15 cellular contexts compared by ENCODE assay signal in the genomic region with DNA sequence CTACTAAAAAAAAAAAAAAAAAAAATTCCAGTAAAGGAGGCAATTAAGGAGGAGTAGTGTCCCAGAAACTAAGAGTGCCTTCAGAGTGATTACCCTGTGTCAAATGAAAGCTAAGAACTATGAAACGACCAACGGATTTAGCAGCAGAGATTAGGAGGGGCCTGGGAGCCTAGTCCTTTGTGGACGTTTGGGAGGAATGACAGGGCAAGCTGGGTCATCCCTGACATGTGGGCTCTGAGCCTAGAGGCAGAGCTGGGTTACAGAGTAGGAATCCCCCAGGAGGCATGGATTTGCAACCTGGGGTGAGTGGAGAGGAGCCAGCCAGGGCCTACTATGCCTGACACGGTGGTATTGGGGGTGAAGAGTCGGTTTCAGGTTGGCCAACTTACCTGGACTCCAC. TPM values are rescaled to one million over a fixed set of nuclear protein-coding genes. Genes with fewer than 3 reads are reported as not detected.
"Had no signal": no experiment of that assay in that cellular context is flagged by ENCODE, and none has a peak within 500 bp of the region (broad histone marks: within the 10 kb centered on the region; RNA-seq: fewer than 3 reads in every experiment).

No MANE protein-coding gene starts in this region.

- H3K27ac ChIP-seq: adrenal gland, body of pancreas, esophagus muscularis mucosa, foreskin keratinocyte, gastrocnemius medialis had no signal

- DNase-seq: cortex of kidney had no signal

- H3K9me3 Mint-ChIP-seq: activated B cell treated with CpG ODN at 0.5 μM for 24 hours; activated CD8-positive, alpha-beta T cell treated with anti-CD3 and anti-CD28 coated beads for 36 hours; activated T-cell treated with anti-CD3 and anti-CD28 coated beads, Interleukin-2, amount 50 U/mL, for 4 hours; activated T-helper 17 cell treated with anti-CD3 and anti-CD28 coated beads, Interleukin-2, amount 50 U/mL, for 72 hours; effector memory CD8-positive, alpha-beta T cell; T-cell; T-helper 1 cell treated with Interleukin-12 subunit alpha and Interleukin-12 subunit beta and Interleukin-4 antibody, amounts not matched to agents 30 μg/mL and 1 μg/mL, for 36 hours had no signal

- H3K4me3 ChIP-seq: adrenal gland, body of pancreas, esophagus muscularis mucosa, gastrocnemius medialis had no signal

- H3K4me1 ChIP-seq: foreskin keratinocyte had no signal

- H3K36me3 ChIP-seq: gastrocnemius medialis had no signal

- H3K27ac Mint-ChIP-seq: activated B cell treated with CpG ODN at 0.5 μM for 24 hours; activated CD8-positive, alpha-beta T cell treated with anti-CD3 and anti-CD28 coated beads for 36 hours; activated naive CD8-positive, alpha-beta T cell; activated T-helper 17 cell treated with anti-CD3 and anti-CD28 coated beads, Interleukin-2, amount 50 U/mL, for 72 hours; T-cell; T-helper 1 cell treated with Interleukin-12 subunit alpha and Interleukin-12 subunit beta and Interleukin-4 antibody, amounts not matched to agents 30 μg/mL and 1 μg/mL, for 36 hours had no signal

- H3K4me3 Mint-ChIP-seq: activated B cell treated with CpG ODN at 0.5 μM for 24 hours; activated CD8-positive, alpha-beta T cell treated with anti-CD3 and anti-CD28 coated beads for 36 hours; activated T-cell treated with anti-CD3 and anti-CD28 coated beads, Interleukin-2, amount 50 U/mL, for 4 hours; activated T-helper 17 cell treated with anti-CD3 and anti-CD28 coated beads, Interleukin-2, amount 50 U/mL, for 72 hours; effector memory CD8-positive, alpha-beta T cell; T-cell; T-helper 1 cell treated with Interleukin-12 subunit alpha and Interleukin-12 subunit beta and Interleukin-4 antibody, amounts not matched to agents 30 μg/mL and 1 μg/mL, for 36 hours had no signal

- H3K9me3 ChIP-seq: adrenal gland, body of pancreas, gastrocnemius medialis had no signal

RNA-seq across cellular contexts. Expression of a gene that starts 4.3 kb away (rescaled TPM):
- total RNA-seq: activated B cell treated with CpG ODN at 0.5 μM for 24 hours; activated T-cell treated with anti-CD3 and anti-CD28 coated beads, Interleukin-2, amount 50 U/mL, for 4 hours; adrenal gland; aorta; body of pancreas; esophagus muscularis mucosa; gastrocnemius medialis had no signal
- polyA plus RNA-seq: adrenal gland, aorta had no signal
